ENCODE assay signal across 8 cellular contexts in the genomic region with DNA sequence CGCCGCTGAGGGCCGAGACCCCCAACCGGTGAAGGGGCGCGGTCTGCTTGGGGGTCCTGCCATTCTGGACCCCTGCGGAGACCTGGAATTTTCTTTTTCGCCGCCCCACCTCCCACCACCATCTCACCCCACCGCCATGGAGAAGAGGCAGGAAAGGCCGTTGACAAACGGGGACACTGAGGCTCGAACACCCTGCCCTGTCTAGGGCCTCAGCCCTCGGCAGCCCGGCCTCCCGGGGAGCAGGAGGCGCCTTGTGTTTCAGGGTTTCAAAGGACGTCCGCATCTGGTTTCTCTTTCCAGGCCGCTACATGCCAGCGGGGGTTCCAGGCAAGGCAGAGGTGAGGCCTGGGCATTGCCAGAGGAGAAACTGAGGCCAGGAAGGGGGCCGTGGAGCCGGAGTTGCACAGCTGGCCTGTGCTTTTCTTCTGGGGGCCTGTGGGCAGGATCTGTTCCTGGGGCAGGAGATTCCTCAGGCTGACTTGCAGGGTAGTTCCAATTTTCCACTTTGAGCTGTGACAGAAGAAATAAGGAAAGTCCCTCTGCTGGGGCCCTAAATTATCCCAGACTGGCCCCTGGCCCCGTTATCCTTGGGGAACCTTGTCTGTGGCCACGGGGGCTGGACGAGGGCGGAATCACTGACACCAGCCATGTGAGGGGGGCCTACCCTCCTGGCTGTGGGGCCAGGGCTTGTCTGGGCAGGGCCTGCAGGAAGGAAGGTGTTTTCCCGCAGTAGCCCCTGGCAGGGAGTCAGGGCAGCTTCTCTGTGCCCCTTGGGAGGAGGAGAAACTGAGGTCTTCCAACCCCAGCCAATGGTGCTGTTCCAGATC. TPM values are rescaled to one million over a fixed set of nuclear protein-coding genes. Genes with fewer than 3 reads are reported as not detected.
DNase-seq lines count a peak whose midpoint lies in the region; ATAC-seq and TF ChIP-seq lines count a peak whose summit lies in the region.

No MANE protein-coding gene starts in this region.

- ATAC-seq in lung (ENCODE audit: insufficient read depth, low FRiP score) (no peak), GM21717 (IDR thresholded peaks at IDR 0.05; ENCODE audit: unreplicated experiment) (no peak)

- 8 to 9% methylated on average over 22 to 28 of the region's 28 CpGs for WGBS in lung, 2 donors

- TF ChIP-seq CTCF in cardiac fibroblast (IDR thresholded peaks at IDR 0.05; ENCODE audit: low read depth, low read length) (no peak), lung (IDR thresholded peaks at IDR 0.05; ENCODE audit: control extremely low read depth, extremely low read depth) (no peak), type B pancreatic cell (conservative IDR thresholded peaks at IDR 0.05) (no peak)

- H3K4me1 ChIP-seq in lung (ENCODE audit: control insufficient read depth in 2 of 2, insufficient read depth in 2 of 2, low read length in 2 of 2) = peaks cover 0 to 22% of the 10 kb centered on the region in 2 donors

- H3K27ac ChIP-seq in lung (ENCODE audit: low read depth in 1 of 2, low read length in 1 of 2) = peak overlapping the region in 1 of 2 donors; percentile 82

- H3K36me3 Mint-ChIP-seq in type B pancreatic cell = no peaks in the 10 kb centered on the region

- no peaks in the 10 kb centered on the region for H3K27me3 Mint-ChIP-seq in type B pancreatic cell

- H3K27ac Mint-ChIP-seq in type B pancreatic cell = peak overlapping the region; percentile 29

- H3K4me3 ChIP-seq in cardiac fibroblast (replicated peaks in 1 of 2; ENCODE audit: low read depth in 2 of 2, low read length in 2 of 2) (peak overlapping the region; percentile 45 to 46), lung (peak overlapping the region; percentile 2)

- H3K27me3 ChIP-seq in lung (ENCODE audit: control insufficient read depth, insufficient read depth) = no peaks in the 10 kb centered on the region

- H3K9me3 Mint-ChIP-seq in type B pancreatic cell = no peaks in the 10 kb centered on the region

- peaks cover 15% of the 10 kb centered on the region for H3K4me1 Mint-ChIP-seq in type B pancreatic cell (ENCODE audit: unreplicated experiment)

- DNase-seq in COLO668 (lab: John Stamatoyannopoulos, UW; ENCODE audit: unreplicated experiment) (peak; percentile 49), HuH-7.5 (ENCODE audit: low spot score) (peak; percentile 67), cardiac fibroblast (ENCODE audit: low read depth in 2 of 2) (peak in 1 of 2 donors; percentile 24), lung (ENCODE audit: low spot score) (no peak), type B pancreatic cell (ENCODE audit: extremely low spot score, unreplicated experiment) (no peak), hepatic stellate cell (ENCODE audit: low spot score) (no peak), kidney tubule cell (ENCODE audit: low spot score) (no peak)

- H3K9me3 ChIP-seq in lung (ENCODE audit: control insufficient read depth in 2 of 2, insufficient read depth in 1 of 2, low read length in 1 of 2) = no peaks in the 10 kb centered on the region

- peak overlapping the region; percentile 67 for H3K4me3 Mint-ChIP-seq in type B pancreatic cell

- no peaks in the 10 kb centered on the region for H3K36me3 ChIP-seq in lung (ENCODE audit: control insufficient read depth in 2 of 2, insufficient read depth in 2 of 2, low read length in 2 of 2)

RNA-seq across cellular contexts. Expression of a gene that starts 0.9 kb away (rescaled TPM):
- total RNA-seq in lung (10 to 100 TPM; 19.0 to 70.6 TPM), type B pancreatic cell (ENCODE audit: low replicate concordance) (5.6 and 12.3 TPM in 2 replicates)
- 10 to 100 TPM; 31.8 to 50.1 TPM for polyA plus RNA-seq in lung

RNA-seq across cellular contexts. Expression of a gene that starts 44.0 kb away (rescaled TPM):
- total RNA-seq in lung (100 to 1,000 TPM in 1 of 2 donors, 10 to 100 TPM in 1; 31.2 to 121 TPM), type B pancreatic cell (ENCODE audit: low replicate concordance) (112 and 134 TPM in 2 replicates)
- polyA plus RNA-seq in lung = 10 to 100 TPM; 45.8 to 46.2 TPM

Comparison
In these comparisons a context has a peak if more than half of its experiments do, and no peak if none do; other contexts are left out.
1. DNase-seq: peak in COLO668 (single experiment) and HuH-7.5 (single experiment); none in lung (single experiment), type B pancreatic cell (single experiment), hepatic stellate cell (single experiment) and kidney tubule cell (single experiment).